26 cellular contexts compared by ENCODE assay signal in the genomic region with DNA sequence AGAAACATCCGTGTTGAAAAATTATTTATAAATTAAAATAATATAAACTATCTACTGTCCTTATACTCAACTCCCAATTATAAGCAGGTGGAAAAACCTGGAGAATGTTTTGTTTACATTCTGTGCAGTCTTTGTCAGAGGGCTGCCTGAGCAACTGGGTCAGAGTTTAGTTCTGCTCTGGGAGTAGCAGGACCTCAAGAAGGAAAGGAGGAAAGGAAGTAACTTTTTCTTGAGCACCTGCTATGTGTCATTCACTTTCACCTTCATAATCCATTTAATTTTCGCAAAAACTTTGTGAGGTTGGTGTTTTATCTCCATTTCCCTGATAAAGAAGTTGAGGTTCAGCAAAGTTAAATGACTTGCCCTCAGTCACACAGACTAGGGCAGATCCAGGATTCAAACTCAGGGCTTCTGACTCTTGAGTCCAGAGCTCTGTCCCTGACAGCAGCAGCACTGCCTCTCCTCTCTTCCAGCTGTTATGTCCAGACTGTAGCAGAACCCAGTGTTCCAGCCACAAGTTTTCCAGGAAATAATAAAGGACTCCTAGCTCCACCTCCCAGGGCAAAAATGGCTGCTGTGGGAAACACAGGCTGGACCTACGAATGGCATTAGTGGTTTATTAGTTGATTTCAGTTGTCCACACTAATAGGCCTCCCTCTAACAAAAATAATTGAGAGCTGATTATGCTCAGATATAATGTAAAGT. TPM values are rescaled to one million over a fixed set of nuclear protein-coding genes. Genes with fewer than 3 reads are reported as not detected.
DNase-seq lines count a peak whose midpoint lies in the region; ATAC-seq, FAIRE-seq and TF ChIP-seq lines count a peak whose summit lies in the region.
"Had no signal": no experiment of that assay in that cellular context is flagged by ENCODE, and none has a peak within 500 bp of the region (broad histone marks: within the 10 kb centered on the region; RNA-seq: fewer than 3 reads in every experiment).

No MANE protein-coding gene starts in this region.

- H3K9me3 Mint-ChIP-seq in activated CD4-positive, alpha-beta T cell treated with anti-CD3 and anti-CD28 coated beads, Interleukin-2, amount 10 ng/mL, durations not matched to agents 7 days and 5 days: no peaks in the 10 kb centered on the region
- H3K9me3 Mint-ChIP-seq in natural killer cell treated with Interleukin-12 subunit alpha and Interleukin-12 subunit beta and Interleukin-15 and Interleukin-18, amount 100 ng/mL, for 72 hours: no peaks in the 10 kb centered on the region
- H3K9me3 Mint-ChIP-seq: dendritic cell treated with granulocyte-macrophage colony-stimulating factor and Interleukin-4, amounts not matched to agents 40 ng/mL and 50 ng/mL, for 4 days had no signal

- H3K27me3 ChIP-seq in K562 (ENCODE audit: control insufficient read depth in 2 of 2, insufficient read depth in 2 of 2, low read length in 2 of 2): peaks cover 0 to 7% of the 10 kb centered on the region in 2 experiments; a peak in 1 of 5 replicates

- ATAC-seq in K562: no peak
- no peak for ATAC-seq in natural killer cell treated with Interleukin-12 subunit alpha and Interleukin-12 subunit beta and Interleukin-15 and Interleukin-18, amount 100 ng/mL, for 72 hours
- ATAC-seq: gastrocnemius medialis, Panc1, psoas muscle had no signal

- FAIRE-seq in K562 (lab: Jason Lieb, UNC): peak; percentile 70
- FAIRE-seq: A204.1, GM19239, H54 had no signal

- DNase-seq in activated CD4-positive, alpha-beta T cell treated with anti-CD3 and anti-CD28 coated beads, Interleukin-2, amount 10 ng/mL, durations not matched to agents 7 days and 5 days: no peak
- DNase-seq in activated CD4-positive, alpha-beta T cell treated with anti-CD3 and anti-CD28 coated beads for 4 hours: no peak
- DNase-seq in OCI-LY7 (ENCODE audit: low spot score) (no peak), K562 (ENCODE audit: extremely low read depth in 1 of 4, low spot score in 3 of 4) (no peak), DMS153 treated with DMSO at 0.1 percent for 48 hours (lab: John Stamatoyannopoulos, UW; ENCODE audit: unreplicated experiment) (no peak), kidney tubule cell (ENCODE audit: low spot score) (no peak)
- DNase-seq in natural killer cell treated with Interleukin-12 subunit alpha and Interleukin-12 subunit beta and Interleukin-15 and Interleukin-18, amount 100 ng/mL, for 72 hours (ENCODE audit: low spot score): no peak
- DNase-seq in NK-92 treated with Interleukin-12 subunit alpha and Interleukin-12 subunit beta, amount 100 ng/mL, for 24 hours (lab: John Stamatoyannopoulos, UW): no peak
- DNase-seq: adrenal gland; DMS 273 treated with DMSO at 0.1 percent for 48 hours; gastrocnemius medialis; GF-D8; NCI-H82; psoas muscle; stimulated activated CD4-positive, alpha-beta T cell treated with anti-CD3 and anti-CD28 coated beads, Interleukin-4, amount 100 ng/mL, for 24 hours; substantia nigra; uterus had no signal

- no peaks in the 10 kb centered on the region for H4K20me1 ChIP-seq in OCI-LY7 (ENCODE audit: insufficient read depth, low read length)
- H4K20me1 ChIP-seq in K562 (replicated peaks; ENCODE audit: control insufficient read depth, insufficient read depth, low read length): no peaks in the 10 kb centered on the region

- peak overlapping the region; percentile 64; the same call in 1 of the 2 replicates for H2AFZ ChIP-seq in OCI-LY7 (ENCODE audit: low read length)
- peak overlapping the region; percentile 34; the same call in 1 of the 2 replicates for H2AFZ ChIP-seq in K562 (ENCODE audit: low read depth, low read length)

- in situ Hi-C loops in K562 (cut with MboI): no loop called here

- no peak for TF ChIP-seq RAD21 in K562 (CRISPR knock-in tag; conservative IDR thresholded peaks at IDR 0.05 in 1 of 2, IDR thresholded peaks at IDR 0.05 in 1 of 2)

- no peaks in the 10 kb centered on the region for H3K9me3 ChIP-seq in OCI-LY7 (ENCODE audit: low read length)
- H3K9me3 ChIP-seq in K562 (replicated peaks; ENCODE audit: control insufficient read depth, insufficient read depth, low read depth, low read length): no peaks in the 10 kb centered on the region
- H3K9me3 ChIP-seq: adrenal gland, breast epithelium, gastrocnemius medialis, psoas muscle, uterus had no signal

- H3K9me1 ChIP-seq in K562 (ENCODE audit: control insufficient read depth, insufficient read depth, low read length): peaks cover 3% of the 10 kb centered on the region

- H3K4me1 Mint-ChIP-seq in activated CD4-positive, alpha-beta T cell treated with anti-CD3 and anti-CD28 coated beads, Interleukin-2, amount 10 ng/mL, durations not matched to agents 7 days and 5 days: peaks cover 91% of the 10 kb centered on the region
- H3K4me1 Mint-ChIP-seq in natural killer cell treated with Interleukin-12 subunit alpha and Interleukin-12 subunit beta and Interleukin-15 and Interleukin-18, amount 100 ng/mL, for 72 hours (ENCODE audit: low read depth in 2 of 2): peaks cover 35 to 57% of the 10 kb centered on the region in 2 donors

- CTCF ChIA-PET in activated CD4-positive, alpha-beta T cell treated with anti-CD3 and anti-CD28 coated beads, Interleukin-2, amount 10 ng/mL, durations not matched to agents 7 days and 5 days (lab: Charles Lee): interaction anchor here (0.6 to 2.9 kb wide), 8 partner anchors 11 to 204 kb away, joined by 3 to 19 read pairs (median 3); no protein-coding TSS in a partner anchor
- CTCF ChIA-PET in OCI-LY7 (lab: Charles Lee; ENCODE audit: unreplicated experiment): interaction anchor here (1.2 to 1.7 kb wide), 2 partner anchors 34 to 112 kb away, joined by 3 to 8 read pairs; no protein-coding TSS in a partner anchor
- CTCF ChIA-PET in K562 (lab: Yijun Ruan, JAX; ENCODE audit: low intra/inter-chr PET ratio): no interaction called here

- H3K79me2 ChIP-seq in OCI-LY7 (ENCODE audit: insufficient read depth, low read depth, low read length) (no peaks in the 10 kb centered on the region), K562 (ENCODE audit: control insufficient read depth, insufficient read depth, low read length) (no peaks in the 10 kb centered on the region)

- intact Hi-C loops in OCI-LY7 (cut with micrococcal nuclease; ENCODE audit: unreplicated experiment): loop anchor here (1.0 kb wide), 1 partner anchor 113 kb away; no protein-coding TSS in a partner anchor
- intact Hi-C loops in K562 (cut with micrococcal nuclease): loop anchor here (1.0 to 5.0 kb wide), 2 partner anchors 36 to 113 kb away; no protein-coding TSS in a partner anchor

- H3K4me2 ChIP-seq in OCI-LY7 (ENCODE audit: low read length) (peak overlapping the region; percentile 80), K562 (ENCODE audit: insufficient read depth, low read length) (no peak overlapping the region)
- H3K4me2 ChIP-seq: smooth muscle cell had no signal

- H3K9ac ChIP-seq in K562 (ENCODE audit: insufficient read depth in 1 of 2, low read depth in 2 of 2, low read length in 2 of 2): no peak overlapping the region; a peak in 1 of 4 replicates

- no peaks in the 10 kb centered on the region for H3K27me3 Mint-ChIP-seq in activated CD4-positive, alpha-beta T cell treated with anti-CD3 and anti-CD28 coated beads, Interleukin-2, amount 10 ng/mL, durations not matched to agents 7 days and 5 days
- no peaks in the 10 kb centered on the region for H3K27me3 Mint-ChIP-seq in natural killer cell treated with Interleukin-12 subunit alpha and Interleukin-12 subunit beta and Interleukin-15 and Interleukin-18, amount 100 ng/mL, for 72 hours

- POLR2A ChIA-PET in activated CD4-positive, alpha-beta T cell treated with anti-CD3 and anti-CD28 coated beads, Interleukin-2, amount 10 ng/mL, durations not matched to agents 7 days and 5 days (lab: Charles Lee): interaction anchor here (0.7 to 1.2 kb wide), 2 partner anchors 32 to 37 kb away, joined by 3 to 4 read pairs; a partner anchor contains a TSS
- POLR2A ChIA-PET in OCI-LY7 (lab: Charles Lee): interaction anchor here (0.5 to 1.7 kb wide), 11 partner anchors 10 to 522 kb away, joined by 3 to 10 read pairs (median 3); a partner anchor contains a TSS
- POLR2A ChIA-PET in K562 (lab: Yijun Ruan, JAX): no interaction called here

- BruUV-seq in OCI-LY7 (replicated peaks; lab: Mats Ljungman, UMichigan) (no TSS peak), K562 (replicated peaks; lab: Mats Ljungman, UMichigan) (no TSS peak)

- H3K4me1 ChIP-seq in OCI-LY7 (ENCODE audit: insufficient read depth, low read length, poor library complexity, severe bottlenecking) (peaks cover 54% of the 10 kb centered on the region), K562 (replicated peaks in 1 of 2; ENCODE audit: control insufficient read depth in 2 of 2, insufficient read depth in 2 of 2, low read length in 2 of 2) (peaks cover 6 to 31% of the 10 kb centered on the region in 2 experiments)
- H3K4me1 ChIP-seq: adrenal gland, breast epithelium, gastrocnemius medialis, psoas muscle, uterus had no signal

- TF ChIP-seq POLR2A in K562 (conservative IDR thresholded peaks at IDR 0.05): no peak

- TF ChIP-seq CTCF in OCI-LY7 (conservative IDR thresholded peaks at IDR 0.05; ENCODE audit: low read length) (no peak), K562 (IDR thresholded peaks at IDR 0.05 in 2 of 3, conservative IDR thresholded peaks at IDR 0.05 in 1 of 3; ENCODE audit: insufficient read depth in 2 of 3, low read depth in 1 of 3, low read length in 3 of 3) (no peak)

- H3K9me2 ChIP-seq in OCI-LY7 (ENCODE audit: insufficient read depth, low read length): no peaks in the 10 kb centered on the region

- 24% methylated on average over 3 of the region's 3 CpGs for WGBS in K562 (ENCODE audit: insufficient coverage, low coverage, missing lambda C conversion rate)

- peaks cover 89% of the 10 kb centered on the region for H3K36me3 Mint-ChIP-seq in activated CD4-positive, alpha-beta T cell treated with anti-CD3 and anti-CD28 coated beads, Interleukin-2, amount 10 ng/mL, durations not matched to agents 7 days and 5 days (ENCODE audit: low read depth)
- peaks cover 7% of the 10 kb centered on the region for H3K36me3 Mint-ChIP-seq in natural killer cell treated with Interleukin-12 subunit alpha and Interleukin-12 subunit beta and Interleukin-15 and Interleukin-18, amount 100 ng/mL, for 72 hours

- H3K27ac Mint-ChIP-seq in activated CD4-positive, alpha-beta T cell treated with anti-CD3 and anti-CD28 coated beads, Interleukin-2, amount 10 ng/mL, durations not matched to agents 7 days and 5 days: peak overlapping the region; percentile 7
- H3K27ac Mint-ChIP-seq in natural killer cell treated with Interleukin-12 subunit alpha and Interleukin-12 subunit beta and Interleukin-15 and Interleukin-18, amount 100 ng/mL, for 72 hours: peak overlapping the region; percentile 32 to 45
- H3K27ac Mint-ChIP-seq: dendritic cell treated with granulocyte-macrophage colony-stimulating factor and Interleukin-4, amounts not matched to agents 40 ng/mL and 50 ng/mL, for 4 days had no signal

- TF ChIP-seq EP300 in K562 (IDR thresholded peaks at IDR 0.05; ENCODE audit: low read length): no peak

- H3K4me3 ChIP-seq in OCI-LY7 (ENCODE audit: low read depth, low read length, poor library complexity, severe bottlenecking): no peak overlapping the region
- H3K4me3 ChIP-seq in K562: no peak overlapping the region
- H3K4me3 ChIP-seq: adrenal gland, breast epithelium, gastrocnemius medialis, psoas muscle, smooth muscle cell, uterus had no signal

- peak overlapping the region; percentile 99 for H3K27ac ChIP-seq in OCI-LY7 (ENCODE audit: low read depth, low read length, poor library complexity, severe bottlenecking)
- peak overlapping the region; percentile 8; the same call in 1 of the 3 replicates for H3K27ac ChIP-seq in K562 (ENCODE audit: extremely low read depth, low read depth, low read length)
- H3K27ac ChIP-seq: adrenal gland, breast epithelium, gastrocnemius medialis, psoas muscle, uterus had no signal

- H3K36me3 ChIP-seq in OCI-LY7 (ENCODE audit: insufficient read depth, low read length): no peaks in the 10 kb centered on the region
- H3K36me3 ChIP-seq in K562 (ENCODE audit: control insufficient read depth, insufficient read depth, low read length): no peaks in the 10 kb centered on the region
- H3K36me3 ChIP-seq: adrenal gland, breast epithelium, gastrocnemius medialis, uterus had no signal

- peak overlapping the region; percentile 4 for H3K4me3 Mint-ChIP-seq in activated CD4-positive, alpha-beta T cell treated with anti-CD3 and anti-CD28 coated beads, Interleukin-2, amount 10 ng/mL, durations not matched to agents 7 days and 5 days
- no peak overlapping the region for H3K4me3 Mint-ChIP-seq in natural killer cell treated with Interleukin-12 subunit alpha and Interleukin-12 subunit beta and Interleukin-15 and Interleukin-18, amount 100 ng/mL, for 72 hours
- H3K4me3 Mint-ChIP-seq: dendritic cell treated with granulocyte-macrophage colony-stimulating factor and Interleukin-4, amounts not matched to agents 40 ng/mL and 50 ng/mL, for 4 days had no signal

RNA-seq across cellular contexts. Expression of a gene that starts 6.4 kb away (rescaled TPM):
- 100 to 1,000 TPM; 680 to 841 TPM for total RNA-seq in activated CD4-positive, alpha-beta T cell treated with anti-CD3 and anti-CD28 coated beads, Interleukin-2, amount 10 ng/mL, durations not matched to agents 7 days and 5 days
- not detected in 2 replicates for total RNA-seq in OCI-LY7 (2014; rRNA removed; shearing (Covaris generic))
- total RNA-seq in OCI-LY7 (2022): 1.7 and 2.0 TPM in 2 replicates
- total RNA-seq in K562 (2011; cell fraction: chromatin; rRNA removed; ENCODE audit: low replicate concordance): 0.25 TPM in 1 of 2 replicates, not detected in the other
- 0.17 TPM in 1 of 2 replicates, not detected in the other for total RNA-seq in K562 (2011; cell fraction: nucleolus; rRNA removed)
- not detected in 2 replicates for total RNA-seq in K562 (2011; cell fraction: nucleoplasm; rRNA removed)
- not detected in 2 replicates for total RNA-seq in K562 (2014; rRNA removed)
- not detected in 2 replicates for total RNA-seq in K562 (2014; rRNA removed; fragmentation: Illumina TruSeq; extraction: Trizol)
- 0.11 TPM in 1 of 2 replicates, not detected in the other for total RNA-seq in K562 (2015; rRNA removed; fragmentation: Illumina TruSeq; extraction: Trizol)
- total RNA-seq in K562 (2021): 0.62 and 1.1 TPM in 2 replicates
- polyA plus RNA-seq in K562 (2011; rRNA removed): 0.07 and 0.11 TPM in 2 replicates
- polyA plus RNA-seq in K562 (2011; cell fraction: cytosol; rRNA removed): 0.12 and 0.21 TPM in 2 replicates
- 0.10 TPM in 1 of 2 replicates, not detected in the other for polyA plus RNA-seq in K562 (2011; cell fraction: nucleus; rRNA removed)
- 0.35 and 1.8 TPM in 2 replicates for polyA plus RNA-seq in K562 (2012)
- polyA plus RNA-seq in K562 (2014; fragmentation: Illumina TruSeq; extraction: Trizol): 0.25 and 0.36 TPM in 2 replicates
- not detected for polyA plus RNA-seq in K562 (2014; fragmentation: Nextera tagmentation; extraction: Ambion mirVana)
- 0.13 TPM in 1 of 2 replicates, not detected in the other for polyA plus RNA-seq in K562 (2014; rRNA removed)
- 0.14 TPM in 1 of 2 replicates, not detected in the other for polyA minus RNA-seq in K562 (2011; rRNA and poly(A)+ RNA removed)
- polyA minus RNA-seq in K562 (2011; cell fraction: cytosol; rRNA and poly(A)+ RNA removed): not detected in 2 replicates
- not detected in 2 replicates for polyA minus RNA-seq in K562 (2011; cell fraction: nucleus; rRNA and poly(A)+ RNA removed)
- 100 to 1,000 TPM in 1 of 2 donors, 10 to 100 TPM in 1; 25.7 to 148 TPM for total RNA-seq in natural killer cell treated with Interleukin-12 subunit alpha and Interleukin-12 subunit beta and Interleukin-15 and Interleukin-18, amount 100 ng/mL, for 72 hours
- total RNA-seq: MCF 10A, smooth muscle cell had no signal
- polyA plus RNA-seq: BJ, smooth muscle cell had no signal

RNA-seq across cellular contexts. Expression of a gene that starts 31.6 kb away (rescaled TPM):
- 100 to 1,000 TPM; 489 to 557 TPM for total RNA-seq in activated CD4-positive, alpha-beta T cell treated with anti-CD3 and anti-CD28 coated beads, Interleukin-2, amount 10 ng/mL, durations not matched to agents 7 days and 5 days
- not detected in 2 replicates for total RNA-seq in OCI-LY7 (2014; rRNA removed; shearing (Covaris generic))
- total RNA-seq in OCI-LY7 (2022) (not detected in 2 replicates), K562 (2014; rRNA removed) (40.7 and 42.4 TPM in 2 replicates), K562 (2014; rRNA removed; fragmentation: Illumina TruSeq; extraction: Trizol) (52.4 and 54.8 TPM in 2 replicates), K562 (2015; rRNA removed; fragmentation: Illumina TruSeq; extraction: Trizol) (35.6 and 41.7 TPM in 2 replicates), K562 (2021) (34.9 and 36.2 TPM in 2 replicates)
- total RNA-seq in K562 (2011; cell fraction: chromatin; rRNA removed; ENCODE audit: low replicate concordance): 24.0 and 41.4 TPM in 2 replicates
- total RNA-seq in K562 (2011; cell fraction: nucleolus; rRNA removed): 83.6 and 106 TPM in 2 replicates
- total RNA-seq in K562 (2011; cell fraction: nucleoplasm; rRNA removed): 52.0 and 68.0 TPM in 2 replicates
- polyA plus RNA-seq in K562 (2011; rRNA removed) (238 and 241 TPM in 2 replicates), K562 (2014; fragmentation: Illumina TruSeq; extraction: Trizol) (67.1 and 75.5 TPM in 2 replicates), K562 (2014; fragmentation: Nextera tagmentation; extraction: Ambion mirVana) (100 to 1,000 TPM; 139 to 145 TPM), K562 (2014; rRNA removed) (69.6 and 76.7 TPM in 2 replicates)
- 162 and 272 TPM in 2 replicates for polyA plus RNA-seq in K562 (2011; cell fraction: cytosol; rRNA removed)
- polyA plus RNA-seq in K562 (2011; cell fraction: nucleus; rRNA removed): 58.9 and 86.8 TPM in 2 replicates
- 54.3 and 176 TPM in 2 replicates for polyA plus RNA-seq in K562 (2012)
- polyA minus RNA-seq in K562 (2011; rRNA and poly(A)+ RNA removed): 107 and 117 TPM in 2 replicates
- polyA minus RNA-seq in K562 (2011; cell fraction: cytosol; rRNA and poly(A)+ RNA removed): 29.9 and 30.2 TPM in 2 replicates
- polyA minus RNA-seq in K562 (2011; cell fraction: nucleus; rRNA and poly(A)+ RNA removed): 9.8 and 24.3 TPM in 2 replicates
- 100 to 1,000 TPM in 1 of 2 donors, 10 to 100 TPM in 1; 30.5 to 161 TPM for total RNA-seq in natural killer cell treated with Interleukin-12 subunit alpha and Interleukin-12 subunit beta and Interleukin-15 and Interleukin-18, amount 100 ng/mL, for 72 hours
- total RNA-seq: MCF 10A, smooth muscle cell had no signal
- polyA plus RNA-seq: BJ, smooth muscle cell had no signal

RNA-seq across cellular contexts. Expression of a gene that starts 33.2 kb away (rescaled TPM):
- 100 to 1,000 TPM; 264 to 268 TPM for total RNA-seq in activated CD4-positive, alpha-beta T cell treated with anti-CD3 and anti-CD28 coated beads, Interleukin-2, amount 10 ng/mL, durations not matched to agents 7 days and 5 days
- total RNA-seq in OCI-LY7 (2014; rRNA removed; shearing (Covaris generic)): not detected in 2 replicates
- not detected in 2 replicates for total RNA-seq in OCI-LY7 (2022)
- 1.1 and 1.3 TPM in 2 replicates for total RNA-seq in K562 (2011; cell fraction: chromatin; rRNA removed; ENCODE audit: low replicate concordance)
- 0.53 and 0.67 TPM in 2 replicates for total RNA-seq in K562 (2011; cell fraction: nucleolus; rRNA removed)
- 0.51 and 1.1 TPM in 2 replicates for total RNA-seq in K562 (2011; cell fraction: nucleoplasm; rRNA removed)
- total RNA-seq in K562 (2014; rRNA removed): 0.36 and 0.37 TPM in 2 replicates
- 0.19 and 0.47 TPM in 2 replicates for total RNA-seq in K562 (2014; rRNA removed; fragmentation: Illumina TruSeq; extraction: Trizol)
- total RNA-seq in K562 (2015; rRNA removed; fragmentation: Illumina TruSeq; extraction: Trizol): 0.47 and 0.49 TPM in 2 replicates
- 0.55 and 0.60 TPM in 2 replicates for total RNA-seq in K562 (2021)
- 1.6 and 1.7 TPM in 2 replicates for polyA plus RNA-seq in K562 (2011; rRNA removed)
- 0.78 and 1.0 TPM in 2 replicates for polyA plus RNA-seq in K562 (2011; cell fraction: cytosol; rRNA removed)
- 0.34 and 0.82 TPM in 2 replicates for polyA plus RNA-seq in K562 (2011; cell fraction: nucleus; rRNA removed)
- polyA plus RNA-seq in K562 (2012): 0.47 and 1.6 TPM in 2 replicates
- polyA plus RNA-seq in K562 (2014; fragmentation: Illumina TruSeq; extraction: Trizol): 0.30 and 0.79 TPM in 2 replicates
- under 1 TPM; 0.60 to 0.83 TPM for polyA plus RNA-seq in K562 (2014; fragmentation: Nextera tagmentation; extraction: Ambion mirVana)
- 0.24 and 0.33 TPM in 2 replicates for polyA plus RNA-seq in K562 (2014; rRNA removed)
- polyA minus RNA-seq in K562 (2011; rRNA and poly(A)+ RNA removed): 2.8 and 23.2 TPM in 2 replicates
- polyA minus RNA-seq in K562 (2011; cell fraction: cytosol; rRNA and poly(A)+ RNA removed): 1.2 TPM in 2 replicates
- polyA minus RNA-seq in K562 (2011; cell fraction: nucleus; rRNA and poly(A)+ RNA removed): 0.13 and 0.78 TPM in 2 replicates
- 10 to 100 TPM in 1 of 2 donors, 1 to 10 TPM in 1; 7.1 to 49.4 TPM for total RNA-seq in natural killer cell treated with Interleukin-12 subunit alpha and Interleukin-12 subunit beta and Interleukin-15 and Interleukin-18, amount 100 ng/mL, for 72 hours
- total RNA-seq: MCF 10A, smooth muscle cell had no signal
- polyA plus RNA-seq: BJ, smooth muscle cell had no signal

RNA-seq across cellular contexts. Expression of a gene that starts 46.8 kb away (rescaled TPM):
- total RNA-seq in activated CD4-positive, alpha-beta T cell treated with anti-CD3 and anti-CD28 coated beads, Interleukin-2, amount 10 ng/mL, durations not matched to agents 7 days and 5 days: 1 to 10 TPM; 5.5 to 6.0 TPM
- total RNA-seq in OCI-LY7 (2014; rRNA removed; shearing (Covaris generic)): not detected in 2 replicates
- not detected in 2 replicates for total RNA-seq in OCI-LY7 (2022)
- total RNA-seq in K562 (2011; cell fraction: chromatin; rRNA removed; ENCODE audit: low replicate concordance): not detected in 2 replicates
- not detected in 2 replicates for total RNA-seq in K562 (2011; cell fraction: nucleolus; rRNA removed)
- total RNA-seq in K562 (2011; cell fraction: nucleoplasm; rRNA removed): not detected in 2 replicates
- total RNA-seq in K562 (2014; rRNA removed): 0.08 TPM in 1 of 2 replicates, not detected in the other
- 0.16 TPM in 1 of 2 replicates, not detected in the other for total RNA-seq in K562 (2014; rRNA removed; fragmentation: Illumina TruSeq; extraction: Trizol)
- 0.18 and 0.19 TPM in 2 replicates for total RNA-seq in K562 (2015; rRNA removed; fragmentation: Illumina TruSeq; extraction: Trizol)
- 0.09 and 0.29 TPM in 2 replicates for total RNA-seq in K562 (2021)
- 0.17 and 0.38 TPM in 2 replicates for polyA plus RNA-seq in K562 (2011; rRNA removed)
- polyA plus RNA-seq in K562 (2011; cell fraction: cytosol; rRNA removed): 0.07 and 0.38 TPM in 2 replicates
- polyA plus RNA-seq in K562 (2011; cell fraction: nucleus; rRNA removed): 0.50 and 0.69 TPM in 2 replicates
- polyA plus RNA-seq in K562 (2012): 0.23 and 0.28 TPM in 2 replicates
- polyA plus RNA-seq in K562 (2014; fragmentation: Illumina TruSeq; extraction: Trizol): 0.27 and 0.32 TPM in 2 replicates
- polyA plus RNA-seq in K562 (2014; fragmentation: Nextera tagmentation; extraction: Ambion mirVana): under 1 TPM; 0.14 to 0.28 TPM
- polyA plus RNA-seq in K562 (2014; rRNA removed): 0.16 and 0.21 TPM in 2 replicates
- 0.07 and 0.60 TPM in 2 replicates for polyA minus RNA-seq in K562 (2011; rRNA and poly(A)+ RNA removed)
- not detected in 2 replicates for polyA minus RNA-seq in K562 (2011; cell fraction: cytosol; rRNA and poly(A)+ RNA removed)
- polyA minus RNA-seq in K562 (2011; cell fraction: nucleus; rRNA and poly(A)+ RNA removed): 0.56 TPM in 1 of 2 replicates, not detected in the other
- total RNA-seq in natural killer cell treated with Interleukin-12 subunit alpha and Interleukin-12 subunit beta and Interleukin-15 and Interleukin-18, amount 100 ng/mL, for 72 hours: under 1 TPM in 1 of 2 donors, not detected in 1; 0.45 TPM
- polyA plus RNA-seq: BJ had no signal

RNA-seq across cellular contexts. Expression of a gene that starts 48.5 kb away (rescaled TPM):
- total RNA-seq in activated CD4-positive, alpha-beta T cell treated with anti-CD3 and anti-CD28 coated beads, Interleukin-2, amount 10 ng/mL, durations not matched to agents 7 days and 5 days: 10 to 100 TPM; 42.6 to 49.1 TPM
- 24.1 and 28.0 TPM in 2 replicates for total RNA-seq in OCI-LY7 (2014; rRNA removed; shearing (Covaris generic))
- total RNA-seq in OCI-LY7 (2022) (37.7 and 38.4 TPM in 2 replicates), K562 (2014; rRNA removed) (26.8 and 32.4 TPM in 2 replicates), K562 (2014; rRNA removed; fragmentation: Illumina TruSeq; extraction: Trizol) (44.8 and 50.6 TPM in 2 replicates), K562 (2015; rRNA removed; fragmentation: Illumina TruSeq; extraction: Trizol) (41.8 and 45.2 TPM in 2 replicates), K562 (2021) (33.6 and 37.0 TPM in 2 replicates)
- total RNA-seq in K562 (2011; cell fraction: chromatin; rRNA removed; ENCODE audit: low replicate concordance): 31.9 and 53.7 TPM in 2 replicates
- 23.5 and 25.8 TPM in 2 replicates for total RNA-seq in K562 (2011; cell fraction: nucleolus; rRNA removed)
- total RNA-seq in K562 (2011; cell fraction: nucleoplasm; rRNA removed): 45.1 and 82.0 TPM in 2 replicates
- polyA plus RNA-seq in K562 (2011; rRNA removed) (22.9 and 23.9 TPM in 2 replicates), K562 (2014; fragmentation: Illumina TruSeq; extraction: Trizol) (29.2 and 32.8 TPM in 2 replicates), K562 (2014; fragmentation: Nextera tagmentation; extraction: Ambion mirVana) (10 to 100 TPM; 13.5 to 17.1 TPM), K562 (2014; rRNA removed) (17.8 and 18.0 TPM in 2 replicates)
- polyA plus RNA-seq in K562 (2011; cell fraction: cytosol; rRNA removed): 12.4 and 17.6 TPM in 2 replicates
- polyA plus RNA-seq in K562 (2011; cell fraction: nucleus; rRNA removed): 54.3 and 63.0 TPM in 2 replicates
- polyA plus RNA-seq in K562 (2012): 19.3 and 19.9 TPM in 2 replicates
- 47.1 and 48.0 TPM in 2 replicates for polyA minus RNA-seq in K562 (2011; rRNA and poly(A)+ RNA removed)
- 28.5 and 37.0 TPM in 2 replicates for polyA minus RNA-seq in K562 (2011; cell fraction: cytosol; rRNA and poly(A)+ RNA removed)
- 12.4 and 25.8 TPM in 2 replicates for polyA minus RNA-seq in K562 (2011; cell fraction: nucleus; rRNA and poly(A)+ RNA removed)
- total RNA-seq in natural killer cell treated with Interleukin-12 subunit alpha and Interleukin-12 subunit beta and Interleukin-15 and Interleukin-18, amount 100 ng/mL, for 72 hours: 10 to 100 TPM; 45.0 to 58.8 TPM

Comparison
In these comparisons a context has a peak if more than half of its experiments do, and no peak if none do; other contexts are left out.
1. RNA of a gene that starts 6.4 kb away (total RNA-seq): 680 to 841 TPM in activated CD4-positive, alpha-beta T cell treated with anti-CD3 and anti-CD28 coated beads, Interleukin-2, amount 10 ng/mL, durations not matched to agents 7 days and 5 days and 25.7 to 148 TPM in natural killer cell treated with Interleukin-12 subunit alpha and Interleukin-12 subunit beta and Interleukin-15 and Interleukin-18, amount 100 ng/mL, for 72 hours; 1.7 to 2.0 TPM in OCI-LY7 and 0.11 to 1.1 TPM in K562; every median in the first group is over 4 times any median in the second.
2. RNA of a gene that starts 31.6 kb away (total RNA-seq): 489 to 557 TPM in activated CD4-positive, alpha-beta T cell treated with anti-CD3 and anti-CD28 coated beads, Interleukin-2, amount 10 ng/mL, durations not matched to agents 7 days and 5 days, 30.5 to 161 TPM in natural killer cell treated with Interleukin-12 subunit alpha and Interleukin-12 subunit beta and Interleukin-15 and Interleukin-18, amount 100 ng/mL, for 72 hours and 24.0 to 106 TPM in K562; not detected in OCI-LY7; every median in the first group is over 10 times any median in the second.
3. RNA of a gene that starts 33.2 kb away (total RNA-seq): 264 to 268 TPM in activated CD4-positive, alpha-beta T cell treated with anti-CD3 and anti-CD28 coated beads, Interleukin-2, amount 10 ng/mL, durations not matched to agents 7 days and 5 days; 7.1 to 49.4 TPM in natural killer cell treated with Interleukin-12 subunit alpha and Interleukin-12 subunit beta and Interleukin-15 and Interleukin-18, amount 100 ng/mL, for 72 hours, 0.19 to 1.3 TPM in K562 and not detected in OCI-LY7; every median in the first group is over 4 times any median in the second.